In the genomic region with DNA sequence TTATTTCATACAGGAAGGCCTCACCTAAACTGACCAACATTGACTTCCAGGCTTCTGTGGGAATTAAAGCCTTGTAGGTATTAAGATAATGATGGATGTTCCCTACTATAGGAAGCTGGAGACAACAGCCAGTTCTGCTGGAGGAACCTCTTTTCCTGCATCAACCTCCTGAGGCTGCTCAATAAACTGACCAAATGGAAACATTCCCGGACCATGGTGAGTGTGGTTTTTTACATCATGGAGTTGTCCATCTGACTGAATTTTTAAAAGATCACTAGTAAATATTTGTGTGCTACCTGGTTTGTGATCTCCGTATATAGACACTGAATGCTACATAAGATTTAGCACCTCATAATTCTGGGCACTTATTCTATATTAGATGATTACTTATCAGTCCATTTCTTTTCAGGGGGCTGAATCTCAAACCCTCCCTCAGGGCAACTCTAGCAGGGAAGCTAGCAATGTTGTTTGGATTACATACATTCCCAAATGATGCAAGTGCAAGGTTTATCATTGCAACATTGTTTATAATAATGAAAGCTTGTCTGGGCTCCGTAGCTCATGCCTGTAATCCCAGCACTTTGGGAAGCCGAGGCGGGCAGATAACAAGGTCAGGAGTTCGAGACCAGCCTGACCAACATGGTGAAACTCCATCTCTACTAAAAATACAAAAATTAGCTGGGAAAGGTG, we compare ENCODE assay signal across 19 cellular contexts.
"Had no signal": no experiment of that assay in that cellular context is flagged by ENCODE, and none has a peak within 500 bp of the region (broad histone marks: within the 10 kb centered on the region; RNA-seq: fewer than 3 reads in every experiment).

No MANE protein-coding gene starts in this region.

- DNase-seq: colonic mucosa; dermis blood vessel endothelial cell; effector memory CD4-positive, alpha-beta T cell; foreskin fibroblast; gastrocnemius medialis; head of caudate nucleus; left cardiac atrium; left lung; mesendoderm; midbrain; naive thymus-derived CD4-positive, alpha-beta T cell; right lobe of liver; small intestine; stimulated activated CD4-positive, alpha-beta T cell treated with anti-CD3 and anti-CD28 coated beads, Interleukin-15, amount 100 ng/mL, for 24 hours; stimulated activated CD4-positive, alpha-beta T cell treated with anti-CD3 and anti-CD28 coated beads, Interleukin-2, amount 100 ng/mL, for 48 hours; stimulated activated naive B cell treated with anti-CD40 and anti-IgM and Interleukin-4, amounts not matched to agents 10 μg/mL and 1 μg/mL and 100 μg/mL, for 72 hours; transverse colon had no signal

- FAIRE-seq: endothelial cell of umbilical vein, islet of Langerhans, small intestine had no signal
